Comparison of ENCODE assay signal across 11 cellular contexts in the genomic region with DNA sequence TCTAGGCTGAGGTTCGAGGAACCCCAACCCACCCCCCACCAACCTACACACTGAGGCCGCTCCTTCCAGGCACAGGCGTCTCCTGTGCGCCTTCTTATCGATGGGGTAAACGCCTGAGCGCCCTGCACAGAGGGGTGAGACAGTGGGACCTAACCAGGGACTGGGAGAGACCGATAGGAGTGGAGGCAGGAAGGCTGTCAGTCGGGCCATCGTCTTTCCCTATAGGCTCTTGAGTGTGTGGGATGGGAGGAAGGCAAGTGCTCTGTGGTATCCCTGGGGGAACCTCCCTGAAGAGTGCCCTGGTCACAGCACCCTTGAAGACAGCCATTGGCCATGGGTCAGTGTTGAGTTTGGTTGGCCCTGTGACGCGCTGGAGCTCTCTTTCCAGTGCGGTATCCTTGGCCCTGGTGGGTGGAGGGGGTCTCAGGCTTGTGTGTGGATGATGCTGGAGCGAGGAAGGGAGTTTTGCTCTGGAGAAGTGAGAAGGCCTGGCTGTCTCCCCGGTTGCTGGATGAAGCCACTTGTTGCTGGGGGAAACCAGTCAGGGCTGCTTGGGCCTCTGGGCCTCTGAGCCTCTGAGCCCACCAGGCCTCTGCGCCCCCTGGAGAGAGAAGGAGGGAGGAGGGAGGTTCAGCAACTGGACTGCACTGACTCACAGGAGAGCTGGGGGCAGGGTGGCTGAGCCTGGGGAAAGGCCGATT. TPM values are rescaled to one million over a fixed set of nuclear protein-coding genes. Genes with fewer than 3 reads are reported as not detected.
DNase-seq lines count a peak whose midpoint lies in the region; ATAC-seq and TF ChIP-seq lines count a peak whose summit lies in the region.
"Had no signal": no experiment of that assay in that cellular context is flagged by ENCODE, and none has a peak within 500 bp of the region (broad histone marks: within the 10 kb centered on the region; RNA-seq: fewer than 3 reads in every experiment).

No MANE protein-coding gene starts in this region.

- H3K36me3 ChIP-seq in HUES6 (ENCODE audit: control insufficient read depth, insufficient read depth, low read length): no peaks in the 10 kb centered on the region
- H3K36me3 ChIP-seq in right lobe of liver: no peaks in the 10 kb centered on the region

- peak in 1 of 56 donors; percentile 12 for TF ChIP-seq CTCF in dorsolateral prefrontal cortex (IDR thresholded peaks at IDR 0.05 in 54 of 56, conservative IDR thresholded peaks at IDR 0.05 in 2 of 56; ENCODE audit: low read depth in 1 of 56, partially characterized antibody in 56 of 56)
- peak in 1 of 4 donors; percentile 7 for TF ChIP-seq CTCF in right lobe of liver (IDR thresholded peaks at IDR 0.05)

- WGBS in right lobe of liver (ENCODE audit: insufficient coverage, low coverage, low lambda C conversion rate, missing lambda C conversion rate): 20% methylated on average over 2 of the region's 17 CpGs

- H3K27me3 Mint-ChIP-seq in stimulated activated naive B cell treated with anti-CD40 and anti-IgM and Interleukin-4, amounts not matched to agents 10 μg/mL and 1 μg/mL and 100 μg/mL, for 72 hours: peaks cover 36 to 51% of the 10 kb centered on the region in 2 donors

- peaks cover 3% of the 10 kb centered on the region; the same call in 1 of the 2 replicates for H3K9me3 ChIP-seq in HUES6 (ENCODE audit: control insufficient read depth, insufficient read depth, low read depth, low read length)
- H3K9me3 ChIP-seq in right lobe of liver: no peaks in the 10 kb centered on the region

- peaks cover 22 to 47% of the 10 kb centered on the region in 2 donors for H3K4me1 Mint-ChIP-seq in stimulated activated naive B cell treated with anti-CD40 and anti-IgM and Interleukin-4, amounts not matched to agents 10 μg/mL and 1 μg/mL and 100 μg/mL, for 72 hours

- peak overlapping the region; percentile 8 to 41 for H3K4me3 Mint-ChIP-seq in stimulated activated naive B cell treated with anti-CD40 and anti-IgM and Interleukin-4, amounts not matched to agents 10 μg/mL and 1 μg/mL and 100 μg/mL, for 72 hours
- H3K4me3 Mint-ChIP-seq: dendritic cell treated with granulocyte-macrophage colony-stimulating factor and Interleukin-4, amounts not matched to agents 40 ng/mL and 50 ng/mL, for 4 days had no signal

- peaks cover 30% of the 10 kb centered on the region for H3K4me1 ChIP-seq in HUES6 (ENCODE audit: control insufficient read depth, insufficient read depth, low read length)
- peaks cover 0 to 59% (median 27%) of the 10 kb centered on the region in 4 donors for H3K4me1 ChIP-seq in right lobe of liver

- DNase-seq in dorsolateral prefrontal cortex: no peak
- peak in 1 of 3 donors; percentile 47 for DNase-seq in right lobe of liver
- DNase-seq in stimulated activated naive B cell treated with anti-CD40 and anti-IgM and Interleukin-4, amounts not matched to agents 10 μg/mL and 1 μg/mL and 100 μg/mL, for 72 hours: no peak
- DNase-seq in HuH-7.5 (ENCODE audit: low spot score): no peak
- DNase-seq in stimulated activated CD4-positive, alpha-beta T cell treated with anti-CD3 and anti-CD28 coated beads, Interleukin-15, amount 100 ng/mL, for 24 hours: no peak
- DNase-seq: activated T-cell treated with anti-CD3 and anti-CD28 coated beads, Interleukin-2, amount 50 U/mL, for 48 hours; NCI-H526 treated with DMSO at 0.1 percent for 48 hours had no signal

- peaks cover 6 to 15% of the 10 kb centered on the region in 2 donors for H3K36me3 Mint-ChIP-seq in stimulated activated naive B cell treated with anti-CD40 and anti-IgM and Interleukin-4, amounts not matched to agents 10 μg/mL and 1 μg/mL and 100 μg/mL, for 72 hours

- ATAC-seq in right lobe of liver (no peak), HG03045 (IDR thresholded peaks at IDR 0.05; ENCODE audit: unreplicated experiment) (no peak), HG03469 (IDR thresholded peaks at IDR 0.05; ENCODE audit: unreplicated experiment) (no peak)
- ATAC-seq in stimulated activated naive B cell treated with anti-CD40 and anti-IgM and Interleukin-4, amounts not matched to agents 10 μg/mL and 1 μg/mL and 100 μg/mL, for 72 hours (replicated peaks): no peak

- no peak overlapping the region for H3K27ac Mint-ChIP-seq in stimulated activated naive B cell treated with anti-CD40 and anti-IgM and Interleukin-4, amounts not matched to agents 10 μg/mL and 1 μg/mL and 100 μg/mL, for 72 hours
- H3K27ac Mint-ChIP-seq: dendritic cell treated with granulocyte-macrophage colony-stimulating factor and Interleukin-4, amounts not matched to agents 40 ng/mL and 50 ng/mL, for 4 days had no signal

- H3K9me3 Mint-ChIP-seq in stimulated activated naive B cell treated with anti-CD40 and anti-IgM and Interleukin-4, amounts not matched to agents 10 μg/mL and 1 μg/mL and 100 μg/mL, for 72 hours: peaks cover 2 to 7% of the 10 kb centered on the region in 2 donors

- TF ChIP-seq POLR2A in right lobe of liver (IDR thresholded peaks at IDR 0.05): no peak

- H3K4me3 ChIP-seq in HUES6 (ENCODE audit: low read depth, low read length) (peak overlapping the region; percentile 85), dorsolateral prefrontal cortex (peak overlapping the region in 43 of 59 donors; percentile 9 to 76 (median 63)), right lobe of liver (peak overlapping the region; percentile 72 to 86 (median 86))

- H3K27me3 ChIP-seq in HUES6 (ENCODE audit: control insufficient read depth, insufficient read depth, low read length) (peaks cover 37% of the 10 kb centered on the region), dorsolateral prefrontal cortex (peaks cover 0 to 49% (median 20%) of the 10 kb centered on the region in 45 donors), right lobe of liver (no peaks in the 10 kb centered on the region)

- peak overlapping the region; percentile 62 for H3K9ac ChIP-seq in HUES6 (ENCODE audit: low read length)

- intact Hi-C loops in dorsolateral prefrontal cortex (cut with DNase I): loop anchor here in 1 of 2 donors (5.0 kb wide), 1 partner anchor 41 kb away; no protein-coding TSS in a partner anchor
- intact Hi-C loops in right lobe of liver (cut with DNase I): no loop called here

- H3K27ac ChIP-seq in HUES6 (ENCODE audit: low read depth, low read length): no peak overlapping the region
- peak overlapping the region in 27 of 59 donors; percentile 19 to 96 (median 85) for H3K27ac ChIP-seq in dorsolateral prefrontal cortex
- peak overlapping the region; percentile 97 to 99 (median 98) for H3K27ac ChIP-seq in right lobe of liver

RNA-seq across cellular contexts. Expression of a gene that starts 1.7 kb away (rescaled TPM):
- total RNA-seq in dorsolateral prefrontal cortex (10 to 100 TPM in 111 of 120 experiments, 1 to 10 TPM in 9; 5.4 to 38.5 (median 15.7) TPM), right lobe of liver (100 to 1,000 TPM; 120 to 215 (median 131) TPM)

RNA-seq across cellular contexts. Expression of a gene that starts 32.9 kb away (rescaled TPM):
- total RNA-seq in dorsolateral prefrontal cortex (10 to 100 TPM in 17 of 120 experiments, 1 to 10 TPM in 103; 1.1 to 21.1 (median 5.5) TPM), right lobe of liver (10 to 100 TPM in 1 of 6 experiments, 1 to 10 TPM in 5; 4.8 to 16.6 (median 6.6) TPM)
